Comparison of ENCODE assay signal across 2 cellular contexts in the genomic region with DNA sequence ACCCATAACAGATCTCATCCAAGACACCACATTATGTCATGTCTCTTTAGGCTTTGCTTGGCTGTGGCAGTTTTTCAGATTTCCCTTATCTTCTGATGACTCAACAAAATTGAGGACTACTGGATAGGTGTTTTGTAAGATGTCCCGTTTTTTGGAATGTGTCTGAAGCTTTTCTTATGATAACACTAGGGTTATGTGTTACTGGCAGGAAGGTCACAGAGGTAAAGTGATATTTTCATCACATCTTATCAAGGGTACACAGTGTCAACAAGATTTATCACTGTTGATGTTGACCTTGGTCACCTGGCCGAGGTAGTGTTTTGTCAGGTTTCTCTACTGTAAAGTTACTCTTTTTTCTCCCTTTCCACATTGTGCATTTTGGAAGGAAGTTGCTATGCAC.
TF ChIP-seq lines count a peak whose summit lies in the region.

No MANE protein-coding gene starts in this region.

TF ChIP-seq in IMR-90, 13 proteins besides CTCF, POLR2A, EP300 and RAD21:
- peak; percentile 52 for TF ChIP-seq MAFK (IDR thresholded peaks at IDR 0.05; ENCODE audit: low read depth, low read length)
- TF ChIP-seq ELK1 (IDR thresholded peaks at IDR 0.05; ENCODE audit: borderline replicate concordance, low read depth, low read length) = no peak

TF ChIP-seq in liver, 16 proteins besides CTCF, POLR2A, EP300 and RAD21 (continued from another document):
- peak in 1 of 2 donors; percentile 73 for TF ChIP-seq JUND (IDR thresholded peaks at IDR 0.05)
- no peak for TF ChIP-seq NR2F2 (IDR thresholded peaks at IDR 0.05)
- peak; percentile 76 to 91 for TF ChIP-seq RXRA (IDR thresholded peaks at IDR 0.05)
- TF ChIP-seq SP1 (IDR thresholded peaks at IDR 0.05) = peak; percentile 27
- TF ChIP-seq FOXA1 (IDR thresholded peaks at IDR 0.05) = peak; percentile 74
- TF ChIP-seq FOXA2 (IDR thresholded peaks at IDR 0.05) = peak; percentile 94
- TF ChIP-seq YY1 (IDR thresholded peaks at IDR 0.05) = no peak
- TF ChIP-seq, protein P1, sequence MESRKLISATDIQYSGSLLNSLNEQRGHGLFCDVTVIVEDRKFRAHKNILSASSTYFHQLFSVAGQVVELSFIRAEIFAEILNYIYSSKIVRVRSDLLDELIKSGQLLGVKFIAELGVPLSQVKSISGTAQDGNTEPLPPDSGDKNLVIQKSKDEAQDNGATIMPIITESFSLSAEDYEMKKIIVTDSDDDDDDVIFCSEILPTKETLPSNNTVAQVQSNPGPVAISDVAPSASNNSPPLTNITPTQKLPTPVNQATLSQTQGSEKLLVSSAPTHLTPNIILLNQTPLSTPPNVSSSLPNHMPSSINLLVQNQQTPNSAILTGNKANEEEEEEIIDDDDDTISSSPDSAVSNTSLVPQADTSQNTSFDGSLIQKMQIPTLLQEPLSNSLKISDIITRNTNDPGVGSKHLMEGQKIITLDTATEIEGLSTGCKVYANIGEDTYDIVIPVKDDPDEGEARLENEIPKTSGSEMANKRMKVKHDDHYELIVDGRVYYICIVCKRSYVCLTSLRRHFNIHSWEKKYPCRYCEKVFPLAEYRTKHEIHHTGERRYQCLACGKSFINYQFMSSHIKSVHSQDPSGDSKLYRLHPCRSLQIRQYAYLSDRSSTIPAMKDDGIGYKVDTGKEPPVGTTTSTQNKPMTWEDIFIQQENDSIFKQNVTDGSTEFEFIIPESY (IDR thresholded peaks at IDR 0.05) = no peak
- peak; percentile 31 to 71 for TF ChIP-seq HNF4A (conservative IDR thresholded peaks at IDR 0.05)
- TF ChIP-seq, protein P2, sequence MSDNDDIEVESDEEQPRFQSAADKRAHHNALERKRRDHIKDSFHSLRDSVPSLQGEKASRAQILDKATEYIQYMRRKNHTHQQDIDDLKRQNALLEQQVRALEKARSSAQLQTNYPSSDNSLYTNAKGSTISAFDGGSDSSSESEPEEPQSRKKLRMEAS (IDR thresholded peaks at IDR 0.05) = peak; percentile 62
- no peak for TF ChIP-seq HNF4G (IDR thresholded peaks at IDR 0.05)
- no peak for TF ChIP-seq EGR1 (IDR thresholded peaks at IDR 0.05; ENCODE audit: low read depth in 2 of 2)
- TF ChIP-seq, protein P3, sequence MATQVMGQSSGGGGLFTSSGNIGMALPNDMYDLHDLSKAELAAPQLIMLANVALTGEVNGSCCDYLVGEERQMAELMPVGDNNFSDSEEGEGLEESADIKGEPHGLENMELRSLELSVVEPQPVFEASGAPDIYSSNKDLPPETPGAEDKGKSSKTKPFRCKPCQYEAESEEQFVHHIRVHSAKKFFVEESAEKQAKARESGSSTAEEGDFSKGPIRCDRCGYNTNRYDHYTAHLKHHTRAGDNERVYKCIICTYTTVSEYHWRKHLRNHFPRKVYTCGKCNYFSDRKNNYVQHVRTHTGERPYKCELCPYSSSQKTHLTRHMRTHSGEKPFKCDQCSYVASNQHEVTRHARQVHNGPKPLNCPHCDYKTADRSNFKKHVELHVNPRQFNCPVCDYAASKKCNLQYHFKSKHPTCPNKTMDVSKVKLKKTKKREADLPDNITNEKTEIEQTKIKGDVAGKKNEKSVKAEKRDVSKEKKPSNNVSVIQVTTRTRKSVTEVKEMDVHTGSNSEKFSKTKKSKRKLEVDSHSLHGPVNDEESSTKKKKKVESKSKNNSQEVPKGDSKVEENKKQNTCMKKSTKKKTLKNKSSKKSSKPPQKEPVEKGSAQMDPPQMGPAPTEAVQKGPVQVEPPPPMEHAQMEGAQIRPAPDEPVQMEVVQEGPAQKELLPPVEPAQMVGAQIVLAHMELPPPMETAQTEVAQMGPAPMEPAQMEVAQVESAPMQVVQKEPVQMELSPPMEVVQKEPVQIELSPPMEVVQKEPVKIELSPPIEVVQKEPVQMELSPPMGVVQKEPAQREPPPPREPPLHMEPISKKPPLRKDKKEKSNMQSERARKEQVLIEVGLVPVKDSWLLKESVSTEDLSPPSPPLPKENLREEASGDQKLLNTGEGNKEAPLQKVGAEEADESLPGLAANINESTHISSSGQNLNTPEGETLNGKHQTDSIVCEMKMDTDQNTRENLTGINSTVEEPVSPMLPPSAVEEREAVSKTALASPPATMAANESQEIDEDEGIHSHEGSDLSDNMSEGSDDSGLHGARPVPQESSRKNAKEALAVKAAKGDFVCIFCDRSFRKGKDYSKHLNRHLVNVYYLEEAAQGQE (IDR thresholded peaks at IDR 0.05) = peak; percentile 13
